ENCODE assay signal across 8 cellular contexts in the genomic region with DNA sequence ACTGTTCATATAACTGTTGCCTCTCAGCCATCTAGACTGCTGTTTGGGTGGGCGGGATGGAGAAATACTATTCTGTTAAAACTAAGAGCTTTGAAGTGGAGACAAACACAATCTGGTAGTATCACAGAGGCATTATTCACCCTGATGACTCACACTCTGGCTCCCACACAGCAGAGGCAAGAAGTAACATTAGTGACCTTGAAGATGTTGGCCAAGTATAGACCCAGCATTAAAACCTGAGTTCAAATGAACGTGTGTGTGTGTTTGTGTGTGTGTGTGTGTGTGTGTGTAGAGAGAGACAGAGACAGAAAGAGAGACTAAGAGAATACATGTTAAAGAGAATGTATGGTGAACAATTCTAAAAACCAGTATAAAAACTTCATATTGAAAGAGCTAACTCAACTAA. TPM values are rescaled to one million over a fixed set of nuclear protein-coding genes. Genes with fewer than 3 reads are reported as not detected.
DNase-seq lines count a peak whose midpoint lies in the region; TF ChIP-seq lines count a peak whose summit lies in the region.

No MANE protein-coding gene starts in this region.

- peak overlapping the region in 1 of 4 donors; percentile 14 for H3K27ac ChIP-seq in esophagus squamous epithelium

- no peaks in the 10 kb centered on the region for H3K9me3 ChIP-seq in esophagus squamous epithelium

- no peaks in the 10 kb centered on the region for H3K27me3 ChIP-seq in esophagus squamous epithelium

- TF ChIP-seq POLR2A in esophagus squamous epithelium (IDR thresholded peaks at IDR 0.05), result no peak

- TF ChIP-seq CTCF in AG09319 (IDR thresholded peaks at IDR 0.05; ENCODE audit: low read depth, low read length) (no peak), epithelial cell of proximal tubule (conservative IDR thresholded peaks at IDR 0.05; ENCODE audit: low read depth, low read length) (no peak), esophagus squamous epithelium (IDR thresholded peaks at IDR 0.05) (no peak)

- no peaks in the 10 kb centered on the region for H3K36me3 ChIP-seq in esophagus squamous epithelium

- intact Hi-C loops in esophagus squamous epithelium (cut with DNase I), result no loop called here

- WGBS in esophagus squamous epithelium, 2 donors, result 22 to 30% methylated on average over 2 of the region's 2 CpGs

- no peak overlapping the region for H3K4me3 ChIP-seq in epithelial cell of proximal tubule (ENCODE audit: low read depth, low read length)
- no peak overlapping the region for H3K4me3 ChIP-seq in esophagus squamous epithelium

- DNase-seq in AG09319 (ENCODE audit: extremely low read depth, low read depth) (peak; percentile 57), HPDE6-E6E7 (ENCODE audit: extremely low spot score) (peak; percentile 60), epithelial cell of proximal tubule (ENCODE audit: low read depth) (peak; percentile 70), retina (no peak), esophagus squamous epithelium (lab: John Stamatoyannopoulos, UW) (no peak), NCI-H524 treated with DMSO at 0.1 percent for 48 hours (lab: John Stamatoyannopoulos, UW) (no peak)
- peak; percentile 68 to 74 for DNase-seq in activated CD4-positive, alpha-beta T cell treated with anti-CD3 and anti-CD28 coated beads, Interleukin-2, amount 50 U/mL, for 4 hours
- DNase-seq in stimulated activated CD4-positive, alpha-beta T cell treated with anti-CD3 and anti-CD28 coated beads, Interleukin-2, amount 100 ng/mL, for 24 hours, result peak; percentile 61 to 78

- H3K4me1 ChIP-seq in esophagus squamous epithelium, result peaks cover 0 to 11% (median 7%) of the 10 kb centered on the region in 3 donors

RNA-seq across cellular contexts. Expression of a gene that starts 22.5 kb away (rescaled TPM):
- total RNA-seq in epithelial cell of proximal tubule (5.5 and 7.2 TPM in 2 replicates), esophagus squamous epithelium (10 to 100 TPM in 2 of 4 donors, 1 to 10 TPM in 2; 4.7 to 18.7 (median 10.3) TPM)

Comparison
In these comparisons a context has a peak if more than half of its experiments do, and no peak if none do; other contexts are left out.
1. DNase-seq: peak in AG09319 (single experiment), HPDE6-E6E7 (single experiment), activated CD4-positive, alpha-beta T cell treated with anti-CD3 and anti-CD28 coated beads, Interleukin-2, amount 50 U/mL, for 4 hours (2 of 2), epithelial cell of proximal tubule (single experiment) and stimulated activated CD4-positive, alpha-beta T cell treated with anti-CD3 and anti-CD28 coated beads, Interleukin-2, amount 100 ng/mL, for 24 hours (2 of 2); none in retina (single experiment), esophagus squamous epithelium (single experiment) and NCI-H524 treated with DMSO at 0.1 percent for 48 hours (single experiment).